In genomic region chr1:25066253-25066652, GRCh38 we compare ENCODE assay signal across 2 cellular contexts.
TF ChIP-seq lines count a peak whose summit lies in the region.

No MANE protein-coding gene starts in this region.

TF ChIP-seq in WTC11, 78 proteins besides CTCF, POLR2A, EP300 and RAD21 (continued from another document):
- TF ChIP-seq ZNF532 (CRISPR knock-in tag; IDR thresholded peaks at IDR 0.05; ENCODE audit: borderline replicate concordance) (no peak), MXD4 (CRISPR knock-in tag; IDR thresholded peaks at IDR 0.05; ENCODE audit: borderline replicate concordance) (no peak), ZNF416 (CRISPR knock-in tag; IDR thresholded peaks at IDR 0.05) (no peak), FOXP1 (CRISPR knock-in tag; IDR thresholded peaks at IDR 0.05; ENCODE audit: borderline replicate concordance) (no peak), NR2C2 (CRISPR knock-in tag; IDR thresholded peaks at IDR 0.05) (no peak), ERG (CRISPR knock-in tag; IDR thresholded peaks at IDR 0.05) (no peak), FOXJ3 (CRISPR knock-in tag; IDR thresholded peaks at IDR 0.05; ENCODE audit: borderline replicate concordance) (no peak), E2F4 (CRISPR knock-in tag; IDR thresholded peaks at IDR 0.05; ENCODE audit: borderline replicate concordance, low read depth) (no peak), AFF4 (CRISPR knock-in tag; IDR thresholded peaks at IDR 0.05; ENCODE audit: borderline replicate concordance) (no peak), E2F5 (CRISPR knock-in tag; IDR thresholded peaks at IDR 0.05) (no peak), ZNF396 (CRISPR knock-in tag; IDR thresholded peaks at IDR 0.05; ENCODE audit: borderline replicate concordance) (no peak), FOXK1 (CRISPR knock-in tag; IDR thresholded peaks at IDR 0.05) (no peak)

TF ChIP-seq in HepG2, 621 proteins besides CTCF, POLR2A, EP300 and RAD21 (continued from another document):
- no peak for TF ChIP-seq MYPOP (CRISPR knock-in tag; IDR thresholded peaks at IDR 0.05)
- TF ChIP-seq NFE2L1 (CRISPR knock-in tag; IDR thresholded peaks at IDR 0.05; ENCODE audit: borderline replicate concordance), result no peak
- no peak for TF ChIP-seq HOXA5 (CRISPR knock-in tag; IDR thresholded peaks at IDR 0.05)
- TF ChIP-seq ZNF34 (CRISPR knock-in tag; IDR thresholded peaks at IDR 0.05; ENCODE audit: borderline replicate concordance), result no peak
- TF ChIP-seq ZNF670 (CRISPR knock-in tag; IDR thresholded peaks at IDR 0.05; ENCODE audit: borderline replicate concordance), result no peak
